Comparison of ENCODE assay signal across 36 cellular contexts in the genomic region with DNA sequence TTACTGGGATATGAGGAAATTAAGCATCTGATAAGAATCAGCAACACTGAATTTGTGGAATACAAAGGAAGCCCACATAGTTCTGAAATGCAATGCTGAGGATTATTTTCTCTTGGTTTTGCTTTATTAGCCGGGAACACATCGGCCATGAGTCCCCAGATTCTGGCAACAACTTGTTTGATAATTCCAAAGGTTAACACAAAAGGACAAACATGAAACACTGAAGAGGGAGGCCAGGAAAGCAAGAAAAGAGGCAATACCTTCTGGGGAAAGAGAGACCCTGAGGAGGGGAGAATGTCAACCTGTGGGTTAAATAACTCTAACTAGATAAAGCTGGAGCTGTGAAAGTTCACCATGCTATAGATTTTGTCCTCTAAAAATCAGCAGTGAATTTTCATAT.
"Had no signal": no experiment of that assay in that cellular context is flagged by ENCODE, and none has a peak within 500 bp of the region (broad histone marks: within the 10 kb centered on the region; RNA-seq: fewer than 3 reads in every experiment).

No MANE protein-coding gene starts in this region.

- H3K4me3 ChIP-seq: adrenal gland, body of pancreas, breast epithelium had no signal

- H3K4me1 Mint-ChIP-seq: activated B cell treated with CpG ODN at 0.5 μM for 24 hours; activated CD4-positive, alpha-beta T cell treated with anti-CD3 and anti-CD28 coated beads, Interleukin-2, amount 10 ng/mL, durations not matched to agents 24 days and 14 days; activated naive CD8-positive, alpha-beta T cell treated with anti-CD3 and anti-CD28 coated beads for 36 hours; activated T-helper 17 cell treated with anti-CD3 and anti-CD28 coated beads, Interleukin-2, amount 50 U/mL, for 72 hours had no signal

- H3K27me3 ChIP-seq: adrenal gland, body of pancreas, brain microvascular endothelial cell, breast epithelium had no signal

- H3K27ac Mint-ChIP-seq: activated B cell treated with CpG ODN at 0.5 μM for 24 hours; activated CD4-positive, alpha-beta memory T cell treated with anti-CD3 and anti-CD28 coated beads for 36 hours; activated CD4-positive, alpha-beta T cell treated with anti-CD3 and anti-CD28 coated beads, Interleukin-2, amount 10 ng/mL, durations not matched to agents 24 days and 14 days; activated CD8-positive, alpha-beta T cell treated with anti-CD3 and anti-CD28 coated beads for 36 hours; activated naive CD4-positive, alpha-beta T cell treated with anti-CD3 and anti-CD28 coated beads for 36 hours; activated naive CD8-positive, alpha-beta T cell treated with anti-CD3 and anti-CD28 coated beads for 36 hours; activated T-cell treated with anti-CD3 and anti-CD28 coated beads, Interleukin-2, amount 50 U/mL, for 72 hours; activated T-helper 1 cell treated with anti-CD3 and anti-CD28 coated beads, Interleukin-12 subunit alpha, Interleukin-12 subunit beta, Interleukin-2, Interleukin-4 antibody, amounts not matched to agents 30 ng/mL and 10 ng/mL and 1 ng/mL, durations not matched to agents 14 hours and 24 hours and 36 hours; activated T-helper 17 cell treated with anti-CD3 and anti-CD28 coated beads, Interleukin-2, amount 50 U/mL, for 72 hours; T-helper 1 cell treated with Interleukin-12 subunit alpha and Interleukin-12 subunit beta and Interleukin-4 antibody, amounts not matched to agents 30 μg/mL and 1 μg/mL, for 36 hours; T-helper 2 cell treated with Interferon-gamma antibody and Interleukin-4, amounts not matched to agents 5 μg/mL and 100 μg/mL, for 36 hours had no signal

- H3K9me3 Mint-ChIP-seq: activated B cell treated with CpG ODN at 0.5 μM for 24 hours; activated CD4-positive, alpha-beta memory T cell treated with anti-CD3 and anti-CD28 coated beads for 36 hours; activated CD4-positive, alpha-beta T cell treated with anti-CD3 and anti-CD28 coated beads, Interleukin-2, amount 10 ng/mL, durations not matched to agents 24 days and 14 days; activated CD8-positive, alpha-beta T cell treated with anti-CD3 and anti-CD28 coated beads for 36 hours; activated naive CD4-positive, alpha-beta T cell treated with anti-CD3 and anti-CD28 coated beads for 36 hours; activated naive CD8-positive, alpha-beta T cell treated with anti-CD3 and anti-CD28 coated beads for 36 hours; activated T-cell treated with anti-CD3 and anti-CD28 coated beads, Interleukin-2, amount 50 U/mL, for 4 hours; activated T-cell treated with anti-CD3 and anti-CD28 coated beads, Interleukin-2, amount 50 U/mL, for 72 hours; activated T-helper 1 cell treated with anti-CD3 and anti-CD28 coated beads, Interleukin-12 subunit alpha, Interleukin-12 subunit beta, Interleukin-2, Interleukin-4 antibody, amounts not matched to agents 30 ng/mL and 10 ng/mL and 1 ng/mL, durations not matched to agents 14 hours and 24 hours and 36 hours; activated T-helper 17 cell treated with anti-CD3 and anti-CD28 coated beads, Interleukin-2, amount 50 U/mL, for 72 hours; T-helper 1 cell treated with Interleukin-12 subunit alpha and Interleukin-12 subunit beta and Interleukin-4 antibody, amounts not matched to agents 30 μg/mL and 1 μg/mL, for 36 hours; T-helper 2 cell treated with Interferon-gamma antibody and Interleukin-4, amounts not matched to agents 5 μg/mL and 100 μg/mL, for 36 hours had no signal

- DNase-seq: activated B cell treated with CpG ODN at 0.5 μM for 24 hours; activated CD4-positive, alpha-beta memory T cell treated with anti-CD3 and anti-CD28 coated beads for 36 hours; activated CD4-positive, alpha-beta T cell treated with anti-CD3 and anti-CD28 coated beads for 4 hours; activated CD4-positive, alpha-beta T cell treated with anti-CD3 and anti-CD28 coated beads, Interleukin-2, amount 10 ng/mL, durations not matched to agents 24 days and 14 days; activated CD4-positive, alpha-beta T cell treated with anti-CD3 and anti-CD28 coated beads, Interleukin-2, amount 50 U/mL, for 1 hour; activated CD4-positive, alpha-beta T cell treated with anti-CD3 and anti-CD28 coated beads, Interleukin-2, amount 50 U/mL, for 4 hours; activated CD4-positive, CD25-positive, alpha-beta regulatory T cell treated with anti-CD3 and anti-CD28 coated beads, Interleukin-2, amount 50 U/mL, for 72 hours; activated CD8-positive, alpha-beta memory T cell treated with anti-CD3 and anti-CD28 coated beads, Interleukin-2, amount 50 U/mL, for 4 hours; activated CD8-positive, alpha-beta T cell treated with anti-CD3 and anti-CD28 coated beads for 36 hours; activated effector memory CD4-positive, alpha-beta T cell treated with anti-CD3 and anti-CD28 coated beads, Interleukin-2, amount 50 U/mL, for 16 hours; activated gamma-delta T cell treated with Interleukin-2 at 50 U/mL for 16 hours; activated naive CD4-positive, alpha-beta T cell; activated naive CD4-positive, alpha-beta T cell treated with anti-CD3 and anti-CD28 coated beads for 36 hours; activated naive CD4-positive, alpha-beta T cell treated with anti-CD3 and anti-CD28 coated beads, Interleukin-2, amount 50 U/mL, for 16 hours; activated naive CD8-positive, alpha-beta T cell treated with anti-CD3 and anti-CD28 coated beads for 36 hours; activated T-cell treated with anti-CD3 and anti-CD28 coated beads for 4 hours; activated T-cell treated with anti-CD3 and anti-CD28 coated beads, Interleukin-2, amount 50 U/mL, for 1 hour; activated T-cell treated with anti-CD3 and anti-CD28 coated beads, Interleukin-2, amount 50 U/mL, for 4 hours; activated T-cell treated with anti-CD3 and anti-CD28 coated beads, Interleukin-2, amount 50 U/mL, for 72 hours; adrenal gland; amniotic stem cell; aorta; body of pancreas; brain microvascular endothelial cell; central memory CD4-positive, alpha-beta T cell; T-helper 1 cell; T-helper 2 cell; T-helper 9 cell had no signal

- H3K4me3 Mint-ChIP-seq: activated B cell treated with CpG ODN at 0.5 μM for 24 hours; activated CD4-positive, alpha-beta memory T cell treated with anti-CD3 and anti-CD28 coated beads for 36 hours; activated CD4-positive, alpha-beta T cell treated with anti-CD3 and anti-CD28 coated beads, Interleukin-2, amount 10 ng/mL, durations not matched to agents 24 days and 14 days; activated CD8-positive, alpha-beta T cell treated with anti-CD3 and anti-CD28 coated beads for 36 hours; activated naive CD4-positive, alpha-beta T cell treated with anti-CD3 and anti-CD28 coated beads for 36 hours; activated naive CD8-positive, alpha-beta T cell treated with anti-CD3 and anti-CD28 coated beads for 36 hours; activated T-cell treated with anti-CD3 and anti-CD28 coated beads, Interleukin-2, amount 50 U/mL, for 4 hours; activated T-cell treated with anti-CD3 and anti-CD28 coated beads, Interleukin-2, amount 50 U/mL, for 72 hours; activated T-helper 1 cell treated with anti-CD3 and anti-CD28 coated beads, Interleukin-12 subunit alpha, Interleukin-12 subunit beta, Interleukin-2, Interleukin-4 antibody, amounts not matched to agents 30 ng/mL and 10 ng/mL and 1 ng/mL, durations not matched to agents 14 hours and 24 hours and 36 hours; activated T-helper 17 cell treated with anti-CD3 and anti-CD28 coated beads, Interleukin-2, amount 50 U/mL, for 72 hours; T-helper 1 cell treated with Interleukin-12 subunit alpha and Interleukin-12 subunit beta and Interleukin-4 antibody, amounts not matched to agents 30 μg/mL and 1 μg/mL, for 36 hours; T-helper 2 cell treated with Interferon-gamma antibody and Interleukin-4, amounts not matched to agents 5 μg/mL and 100 μg/mL, for 36 hours had no signal

- H3K27me3 Mint-ChIP-seq: activated B cell treated with CpG ODN at 0.5 μM for 24 hours; activated CD4-positive, alpha-beta memory T cell treated with anti-CD3 and anti-CD28 coated beads for 36 hours; activated CD4-positive, alpha-beta T cell treated with anti-CD3 and anti-CD28 coated beads, Interleukin-2, amount 10 ng/mL, durations not matched to agents 24 days and 14 days; activated T-helper 17 cell treated with anti-CD3 and anti-CD28 coated beads, Interleukin-2, amount 50 U/mL, for 72 hours had no signal

- H3K27ac ChIP-seq: adrenal gland, brain microvascular endothelial cell, breast epithelium, VCaP had no signal

- H3K36me3 ChIP-seq: adrenal gland, brain microvascular endothelial cell, breast epithelium had no signal

- H3K4me1 ChIP-seq: adrenal gland, body of pancreas, breast epithelium had no signal

- H3K9me3 ChIP-seq: adrenal gland, body of pancreas, breast epithelium had no signal

- FAIRE-seq: astrocyte, TTC549 had no signal

- ATAC-seq: activated CD8-positive, alpha-beta T cell treated with anti-CD3 and anti-CD28 coated beads for 36 hours; activated T-cell treated with anti-CD3 and anti-CD28 coated beads, Interleukin-2, amount 50 U/mL, for 4 hours; activated T-cell treated with anti-CD3 and anti-CD28 coated beads, Interleukin-2, amount 50 U/mL, for 72 hours; activated T-helper 17 cell treated with anti-CD3 and anti-CD28 coated beads, Interleukin-2, amount 50 U/mL, for 72 hours; body of pancreas had no signal

- H3K36me3 Mint-ChIP-seq: activated CD4-positive, alpha-beta memory T cell treated with anti-CD3 and anti-CD28 coated beads for 36 hours; activated naive CD8-positive, alpha-beta T cell treated with anti-CD3 and anti-CD28 coated beads for 36 hours had no signal
